In the genomic region with DNA sequence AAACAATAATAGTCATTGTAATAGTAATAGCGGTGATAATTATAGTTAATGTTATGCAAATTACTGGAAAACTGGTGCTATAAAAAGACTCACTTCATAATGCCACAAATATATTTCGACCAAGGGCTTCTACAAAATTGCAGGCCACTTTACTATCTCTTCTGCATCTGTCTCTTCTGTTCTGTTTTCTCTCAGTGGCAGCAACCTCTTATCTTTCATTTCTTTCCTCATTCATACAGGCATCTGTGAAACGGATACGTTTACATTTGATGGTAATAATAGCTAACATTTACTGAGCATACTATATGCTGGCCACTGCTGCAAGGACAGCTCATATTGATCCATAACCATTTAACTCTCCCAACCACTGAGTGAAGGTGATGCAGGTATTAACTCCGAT, we compare ENCODE assay signal across 17 cellular contexts.
DNase-seq lines count a peak whose midpoint lies in the region; TF ChIP-seq lines count a peak whose summit lies in the region.
"Had no signal": no experiment of that assay in that cellular context is flagged by ENCODE, and none has a peak within 500 bp of the region (broad histone marks: within the 10 kb centered on the region; RNA-seq: fewer than 3 reads in every experiment).

No MANE protein-coding gene starts in this region.

- CTCF ChIA-PET in SK-N-SH (lab: Yijun Ruan, JAX) = interaction anchor here (0.5 to 1.0 kb wide), 2 partner anchors 30 to 1314 kb away, joined by 3 to 4 read pairs; no protein-coding TSS in a partner anchor

- H3K4me1 ChIP-seq in SK-N-SH (ENCODE audit: control insufficient read depth in 1 of 2, insufficient read depth in 2 of 2, low read depth in 1 of 2, low read length in 1 of 2) = peaks cover 0 to 6% of the 10 kb centered on the region in 2 experiments; a peak in 2 of 4 replicates
- H3K4me1 ChIP-seq: BLaER1 treated with 17β-estradiol and CSF1 and Interleukin-3, amounts not matched to agents 10 nM and 100 nM had no signal

- H3K9me3 ChIP-seq in SK-N-SH = no peaks in the 10 kb centered on the region
- H3K9me3 ChIP-seq: BLaER1 treated with 17β-estradiol and CSF1 and Interleukin-3, amounts not matched to agents 10 nM and 100 nM had no signal

- no peak overlapping the region for H3K27ac ChIP-seq in SK-N-SH (ENCODE audit: low read depth in 2 of 2, low read length in 1 of 2)
- H3K27ac ChIP-seq: 22Rv1; BLaER1 treated with 17β-estradiol and CSF1 and Interleukin-3, amounts not matched to agents 10 nM and 100 nM had no signal

- POLR2A ChIA-PET in SK-N-SH (lab: Yijun Ruan, JAX) = no interaction called here

- H3K4me3 ChIP-seq in SK-N-SH (ENCODE audit: low read depth in 2 of 2, low read length in 1 of 2) = no peak overlapping the region
- H3K4me3 ChIP-seq: BLaER1 treated with 17β-estradiol and CSF1 and Interleukin-3, amounts not matched to agents 10 nM and 100 nM; GM23338 had no signal

- no peak for TF ChIP-seq CTCF in SK-N-SH (IDR thresholded peaks at IDR 0.05)

- H2AFZ ChIP-seq in SK-N-SH (ENCODE audit: low read depth) = no peak overlapping the region
- H2AFZ ChIP-seq: GM23338 had no signal

- H3K79me2 ChIP-seq in SK-N-SH (ENCODE audit: insufficient read depth) = no peaks in the 10 kb centered on the region

- H3K27me3 ChIP-seq in SK-N-SH (ENCODE audit: insufficient read depth) = no peaks in the 10 kb centered on the region
- H3K27me3 ChIP-seq: BLaER1 treated with 17β-estradiol and CSF1 and Interleukin-3, amounts not matched to agents 10 nM and 100 nM had no signal

- H4K20me1 ChIP-seq in SK-N-SH (ENCODE audit: insufficient read depth) = no peaks in the 10 kb centered on the region
- H4K20me1 ChIP-seq: BLaER1 treated with 17β-estradiol and CSF1 and Interleukin-3, amounts not matched to agents 10 nM and 100 nM had no signal

- H3K36me3 ChIP-seq in SK-N-SH (replicated peaks in 1 of 2; ENCODE audit: control insufficient read depth in 1 of 2, insufficient read depth in 2 of 2, low read length in 1 of 2) = no peaks in the 10 kb centered on the region
- H3K36me3 ChIP-seq: BLaER1 treated with 17β-estradiol and CSF1 and Interleukin-3, amounts not matched to agents 10 nM and 100 nM had no signal

- H3F3A ChIP-seq in SK-N-SH (replicated peaks; ENCODE audit: insufficient read depth) = no peaks in the 10 kb centered on the region

- WGBS in SK-N-SH (ENCODE audit: low lambda C conversion rate) = 8% methylated on average over 5 of the region's 5 CpGs

- H3K9ac ChIP-seq in SK-N-SH = no peak overlapping the region
- H3K9ac ChIP-seq: BLaER1 treated with 17β-estradiol and CSF1 and Interleukin-3, amounts not matched to agents 10 nM and 100 nM had no signal

- no peaks in the 10 kb centered on the region for H3K9me2 ChIP-seq in SK-N-SH

- TF ChIP-seq EP300 in SK-N-SH (IDR thresholded peaks at IDR 0.05; ENCODE audit: borderline replicate concordance in 1 of 2, low read depth in 1 of 2, low read length in 1 of 2) = peak in 1 of 2 experiments; percentile 72; a peak in 1 of 4 replicates

- peak; percentile 25 for DNase-seq in NCI-H1105 treated with DMSO at 0.1 percent for 48 hours (lab: John Stamatoyannopoulos, UW)
- no peak for DNase-seq in NCI-H1105 (lab: John Stamatoyannopoulos, UW)
- peak; percentile 26 for DNase-seq in NCI-H1436 (lab: John Stamatoyannopoulos, UW)
- DNase-seq in NCI-H748 (lab: John Stamatoyannopoulos, UW; ENCODE audit: unreplicated experiment) = peak; percentile 70
- DNase-seq in SK-N-SH = peak; percentile 66
- DNase-seq in NCI-H2081 treated with DMSO at 0.1 percent for 48 hours (lab: John Stamatoyannopoulos, UW) = no peak
- no peak for DNase-seq in activated T-cell treated with anti-CD3 and anti-CD28 coated beads, Interleukin-2, amount 50 U/mL, for 48 hours
- no peak for DNase-seq in NCI-H510A (lab: John Stamatoyannopoulos, UW)
- DNase-seq: CD4-positive, alpha-beta T cell; CD8-positive, alpha-beta memory T cell; DMS53; DMS79 treated with DMSO at 0.1 percent for 48 hours; GF-D8; H9 had no signal

- TF ChIP-seq RAD21 in SK-N-SH (IDR thresholded peaks at IDR 0.05; ENCODE audit: low read length) = no peak

- no peak overlapping the region for H3K4me2 ChIP-seq in SK-N-SH
- H3K4me2 ChIP-seq: BLaER1 treated with 17β-estradiol and CSF1 and Interleukin-3, amounts not matched to agents 10 nM and 100 nM; GM23338 had no signal

TF ChIP-seq in SK-N-SH, 30 proteins besides CTCF, POLR2A, EP300 and RAD21:
- TF ChIP-seq RCOR1 (IDR thresholded peaks at IDR 0.05; ENCODE audit: low read length) (peak; percentile 86), GABPA (IDR thresholded peaks at IDR 0.05; ENCODE audit: low read depth) (no peak), MXI1 (IDR thresholded peaks at IDR 0.05; ENCODE audit: low read depth, low read length) (no peak), GATA2 (CRISPR knock-in tag; IDR thresholded peaks at IDR 0.05) (peak; percentile 96), FOXJ3 (CRISPR knock-in tag; IDR thresholded peaks at IDR 0.05) (peak; percentile 82), TCF12 (IDR thresholded peaks at IDR 0.05) (peak; percentile 19; the same call in 1 of the 2 replicates), EZH2phosphoT487 (IDR thresholded peaks at IDR 0.05; ENCODE audit: borderline replicate concordance, low read depth) (no peak), CHD2 (IDR thresholded peaks at IDR 0.05; ENCODE audit: low read length, partially characterized antibody) (peak; percentile 56)

Comparison
In these comparisons a context has a peak if more than half of its experiments do, and no peak if none do; other contexts are left out.
1. DNase-seq: peak in NCI-H1105 treated with DMSO at 0.1 percent for 48 hours (single experiment), NCI-H1436 (single experiment), NCI-H748 (single experiment) and SK-N-SH (single experiment); none in NCI-H1105 (single experiment), NCI-H2081 treated with DMSO at 0.1 percent for 48 hours (single experiment), activated T-cell treated with anti-CD3 and anti-CD28 coated beads, Interleukin-2, amount 50 U/mL, for 48 hours (0 of 2) and NCI-H510A (single experiment).